In genomic region chr12:121795029-121795977, GRCh38 we compare ENCODE assay signal across 8 cellular contexts. TPM values are rescaled to one million over a fixed set of nuclear protein-coding genes. Genes with fewer than 3 reads are reported as not detected.
DNase-seq lines count a peak whose midpoint lies in the region; ATAC-seq lines count a peak whose summit lies in the region.

No MANE protein-coding gene starts in this region.

- H3K9me3 Mint-ChIP-seq in stimulated activated naive B cell treated with anti-CD40 and anti-IgM and Interleukin-4, amounts not matched to agents 10 μg/mL and 1 μg/mL and 100 μg/mL, for 72 hours = no peaks in the 10 kb centered on the region

- H3K4me3 Mint-ChIP-seq in stimulated activated naive B cell treated with anti-CD40 and anti-IgM and Interleukin-4, amounts not matched to agents 10 μg/mL and 1 μg/mL and 100 μg/mL, for 72 hours = peak overlapping the region; percentile 90 to 96

- peak overlapping the region; percentile 100 for H3K27ac ChIP-seq in epithelial cell of prostate

- H3K36me3 Mint-ChIP-seq in stimulated activated naive B cell treated with anti-CD40 and anti-IgM and Interleukin-4, amounts not matched to agents 10 μg/mL and 1 μg/mL and 100 μg/mL, for 72 hours = peaks cover 29 to 50% of the 10 kb centered on the region in 2 donors

- peak overlapping the region; percentile 98 for H3K27ac Mint-ChIP-seq in stimulated activated naive B cell treated with anti-CD40 and anti-IgM and Interleukin-4, amounts not matched to agents 10 μg/mL and 1 μg/mL and 100 μg/mL, for 72 hours

- DNase-seq in DMS114 treated with DMSO at 0.1 percent for 48 hours (lab: John Stamatoyannopoulos, UW; ENCODE audit: unreplicated experiment) (peak; percentile 63), NOMO-1 (lab: John Stamatoyannopoulos, UW; ENCODE audit: unreplicated experiment in 2 of 2) (peak; percentile 59 to 61), activated T-cell treated with anti-CD3 and anti-CD28 coated beads for 48 hours (ENCODE audit: low read depth) (peak; percentile 77), epithelial cell of prostate (ENCODE audit: low read depth, low spot score) (no peak), mucosa of gallbladder (ENCODE audit: low spot score) (peak; percentile 92)
- DNase-seq in stimulated activated naive B cell treated with anti-CD40 and anti-IgM and Interleukin-4, amounts not matched to agents 10 μg/mL and 1 μg/mL and 100 μg/mL, for 72 hours = peak; percentile 72

- H3K27me3 Mint-ChIP-seq in stimulated activated naive B cell treated with anti-CD40 and anti-IgM and Interleukin-4, amounts not matched to agents 10 μg/mL and 1 μg/mL and 100 μg/mL, for 72 hours = no peaks in the 10 kb centered on the region

- H3K4me1 Mint-ChIP-seq in stimulated activated naive B cell treated with anti-CD40 and anti-IgM and Interleukin-4, amounts not matched to agents 10 μg/mL and 1 μg/mL and 100 μg/mL, for 72 hours = peaks cover 44 to 72% of the 10 kb centered on the region in 2 donors

- ATAC-seq in HG02885 (IDR thresholded peaks at IDR 0.05; ENCODE audit: poor library complexity, unreplicated experiment) (peak; percentile 23), GM19455 (IDR thresholded peaks at IDR 0.05; ENCODE audit: unreplicated experiment) (no peak)
- peak; percentile 15 to 19 for ATAC-seq in stimulated activated naive B cell treated with anti-CD40 and anti-IgM and Interleukin-4, amounts not matched to agents 10 μg/mL and 1 μg/mL and 100 μg/mL, for 72 hours (replicated peaks)

RNA-seq across cellular contexts. Expression of gene RHOF, which starts 1.8 kb away (rescaled TPM):
- 30.8 TPM for total RNA-seq in mucosa of gallbladder

RNA-seq across cellular contexts. Expression of gene SETD1B, which starts 8.5 kb away (rescaled TPM):
- total RNA-seq in mucosa of gallbladder = 35.5 TPM
